31 cellular contexts compared by ENCODE assay signal in the genomic region with DNA sequence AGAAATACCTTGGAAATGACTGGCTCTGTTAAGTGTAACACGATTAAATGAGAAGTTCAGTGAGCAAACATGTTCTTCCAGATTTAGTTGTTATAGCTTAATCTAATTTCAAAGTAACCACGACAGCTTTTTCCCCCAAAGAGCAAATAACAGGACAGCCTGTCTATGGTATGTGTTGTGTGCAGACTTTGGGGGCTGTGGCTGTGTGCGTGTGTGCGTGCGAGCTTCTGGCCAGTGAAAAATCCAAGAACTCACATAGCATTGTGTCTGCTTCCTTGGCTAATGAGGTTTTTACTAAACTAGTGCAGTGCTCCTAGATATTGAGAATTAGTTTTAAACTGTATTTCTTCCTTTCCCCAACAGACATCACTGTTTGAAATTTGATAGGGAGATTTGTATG.
"Had no signal": no experiment of that assay in that cellular context is flagged by ENCODE, and none has a peak within 500 bp of the region (broad histone marks: within the 10 kb centered on the region; RNA-seq: fewer than 3 reads in every experiment).

No MANE protein-coding gene starts in this region.

- FAIRE-seq: astrocyte, bronchial epithelial cell, colon had no signal

- H3K27ac ChIP-seq: brain microvascular endothelial cell, esophagus squamous epithelium, WERI-Rb-1 had no signal

- H3K4me3 ChIP-seq: esophagus squamous epithelium had no signal

- H3K4me1 ChIP-seq: esophagus squamous epithelium had no signal

- ATAC-seq: activated CD4-positive, CD25-positive, alpha-beta regulatory T cell treated with anti-CD3 and anti-CD28 coated beads, Interleukin-2, amount 50 U/mL, for 24 hours; activated CD8-positive, alpha-beta T cell treated with anti-CD3 and anti-CD28 coated beads for 36 hours; activated T-cell treated with anti-CD3 and anti-CD28 coated beads, Interleukin-2, amount 50 U/mL, for 4 hours; activated T-helper 17 cell treated with anti-CD3 and anti-CD28 coated beads, Interleukin-2, amount 50 U/mL, for 72 hours; effector memory CD8-positive, alpha-beta T cell; T-cell had no signal

- DNase-seq: activated B cell treated with CpG ODN at 0.5 μM for 24 hours; activated CD4-positive, alpha-beta T cell treated with anti-CD3 and anti-CD28 coated beads for 48 hours; activated CD4-positive, alpha-beta T cell treated with anti-CD3 and anti-CD28 coated beads, Interleukin-2, amount 50 U/mL, for 1 hour; activated CD4-positive, alpha-beta T cell treated with anti-CD3 and anti-CD28 coated beads, Interleukin-2, amount 50 U/mL, for 48 hours; activated CD8-positive, alpha-beta memory T cell treated with anti-CD3 and anti-CD28 coated beads for 24 hours; activated CD8-positive, alpha-beta T cell treated with anti-CD3 and anti-CD28 coated beads for 36 hours; activated effector memory CD4-positive, alpha-beta T cell treated with Interleukin-2 at 50 U/mL for 16 hours; activated gamma-delta T cell treated with Interleukin-2 at 50 U/mL for 16 hours; activated naive CD4-positive, alpha-beta T cell treated with anti-CD3 and anti-CD28 coated beads, Interleukin-2, amount 50 U/mL, for 16 hours; activated naive CD4-positive, alpha-beta T cell treated with Interleukin-2 at 50 U/mL for 16 hours; activated T-cell treated with anti-CD3 and anti-CD28 coated beads, Interleukin-2, amount 50 U/mL, for 4 hours; amniotic stem cell; anterior cingulate cortex; brain microvascular endothelial cell; caudate nucleus; cortex of kidney; dermis blood vessel endothelial cell; effector CD4-positive, alpha-beta T cell; effector memory CD8-positive, alpha-beta T cell; erythroblast; esophagus squamous epithelium; foreskin melanocyte; head of caudate nucleus; T-cell; T1000; WERI-Rb-1 had no signal

- H3K36me3 ChIP-seq: brain microvascular endothelial cell, esophagus squamous epithelium, WERI-Rb-1 had no signal

- H3K27me3 ChIP-seq: brain microvascular endothelial cell had no signal
